ENCODE assay signal across 21 cellular contexts in the genomic region with DNA sequence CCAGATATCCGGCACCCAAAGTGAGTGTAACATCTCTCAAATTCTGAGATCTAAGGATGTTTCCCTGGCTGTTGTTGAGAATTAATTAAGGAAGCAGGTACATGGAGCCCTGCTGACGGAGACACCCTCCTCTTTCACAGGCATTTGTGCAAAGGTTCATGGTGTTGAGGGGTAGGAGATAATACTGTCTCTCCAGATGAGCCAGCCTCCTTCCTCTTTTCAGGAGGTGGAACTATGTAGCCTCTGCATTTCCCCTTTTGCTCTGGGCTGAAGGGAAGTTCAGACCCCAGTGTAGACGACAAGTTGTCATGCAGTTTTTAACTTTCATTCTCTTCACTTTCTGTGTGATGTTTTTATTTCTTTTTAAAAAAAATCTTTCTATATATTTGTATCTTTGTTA.
DNase-seq lines count a peak whose midpoint lies in the region; ATAC-seq and TF ChIP-seq lines count a peak whose summit lies in the region.
"Had no signal": no experiment of that assay in that cellular context is flagged by ENCODE, and none has a peak within 500 bp of the region (broad histone marks: within the 10 kb centered on the region; RNA-seq: fewer than 3 reads in every experiment).

No MANE protein-coding gene starts in this region.

- H3K9ac ChIP-seq in OCI-LY3 (ENCODE audit: low read length) = no peak overlapping the region

- no peaks in the 10 kb centered on the region for H3K9me3 ChIP-seq in OCI-LY3 (ENCODE audit: insufficient read depth, low read length)
- H3K9me3 ChIP-seq: body of pancreas, HAP-1, sigmoid colon, stomach had no signal

- no peaks in the 10 kb centered on the region for H3K4me1 Mint-ChIP-seq in activated T-cell treated with anti-CD3 and anti-CD28 coated beads, Interleukin-2, amount 50 U/mL, for 24 hours (ENCODE audit: low read depth)

- peaks cover 2% of the 10 kb centered on the region for H3K9me3 Mint-ChIP-seq in activated T-cell treated with anti-CD3 and anti-CD28 coated beads, Interleukin-2, amount 50 U/mL, for 24 hours
- H3K9me3 Mint-ChIP-seq: activated naive CD8-positive, alpha-beta T cell treated with anti-CD3 and anti-CD28 coated beads for 36 hours had no signal

- H4K20me1 ChIP-seq in OCI-LY3 (ENCODE audit: insufficient read depth, low read length) = no peaks in the 10 kb centered on the region

- peak; percentile 10 for DNase-seq in ecto neural progenitor cell (ENCODE audit: low spot score)
- DNase-seq in sciatic nerve (ENCODE audit: low spot score) = no peak
- no peak for DNase-seq in activated T-cell treated with anti-CD3 and anti-CD28 coated beads, Interleukin-2, amount 50 U/mL, for 24 hours
- no peak for DNase-seq in A172 (ENCODE audit: low spot score)
- DNase-seq: activated naive CD8-positive, alpha-beta T cell treated with anti-CD3 and anti-CD28 coated beads for 36 hours; activated T-cell treated with anti-CD3 and anti-CD28 coated beads, Interleukin-2, amount 50 U/mL, for 4 hours; body of pancreas; hypothalamus; kidney glomerular epithelial cell; NCI-H1417 treated with DMSO at 0.1 percent for 48 hours; NCI-H526 treated with DMSO at 0.1 percent for 48 hours; occipital lobe; sigmoid colon; stomach; T1000 had no signal

- no peak overlapping the region for H3K27ac ChIP-seq in OCI-LY3 (ENCODE audit: low read length)
- H3K27ac ChIP-seq: body of pancreas, coronary artery, sigmoid colon had no signal

- H3K4me3 ChIP-seq in OCI-LY3 (ENCODE audit: low read length) = no peak overlapping the region
- H3K4me3 ChIP-seq: body of pancreas, coronary artery, HAP-1, sigmoid colon, stomach had no signal

- no peaks in the 10 kb centered on the region for H3K36me3 ChIP-seq in OCI-LY3 (replicated peaks; ENCODE audit: low read depth, low read length)
- H3K36me3 ChIP-seq: HAP-1 had no signal

- no peaks in the 10 kb centered on the region for H3K27me3 Mint-ChIP-seq in activated T-cell treated with anti-CD3 and anti-CD28 coated beads, Interleukin-2, amount 50 U/mL, for 24 hours
- H3K27me3 Mint-ChIP-seq: activated naive CD8-positive, alpha-beta T cell treated with anti-CD3 and anti-CD28 coated beads for 36 hours had no signal

- H3K4me1 ChIP-seq in OCI-LY3 (ENCODE audit: low read length) = peaks cover 10% of the 10 kb centered on the region
- H3K4me1 ChIP-seq: HAP-1 had no signal

- no peak overlapping the region for H2AFZ ChIP-seq in OCI-LY3 (ENCODE audit: low read depth, low read length)

- no peak overlapping the region for H3K27ac Mint-ChIP-seq in activated T-cell treated with anti-CD3 and anti-CD28 coated beads, Interleukin-2, amount 50 U/mL, for 24 hours
- H3K27ac Mint-ChIP-seq: activated naive CD8-positive, alpha-beta T cell treated with anti-CD3 and anti-CD28 coated beads for 36 hours had no signal

- TF ChIP-seq CTCF in OCI-LY3 (IDR thresholded peaks at IDR 0.05; ENCODE audit: low read depth, low read length) = no peak

- H3K4me2 ChIP-seq in OCI-LY3 (ENCODE audit: low read length) = peak overlapping the region; percentile 36

- no peaks in the 10 kb centered on the region for H3K79me2 ChIP-seq in OCI-LY3 (ENCODE audit: low read length)

- no peaks in the 10 kb centered on the region for H3K27me3 ChIP-seq in OCI-LY3 (ENCODE audit: low read depth, low read length)
- H3K27me3 ChIP-seq: body of pancreas, sigmoid colon, stomach had no signal

- ATAC-seq in GM21423 (IDR thresholded peaks at IDR 0.05; ENCODE audit: unreplicated experiment) (peak; percentile 51), sciatic nerve (peak; percentile 54), GM21390 (IDR thresholded peaks at IDR 0.05; ENCODE audit: unreplicated experiment) (no peak)
- ATAC-seq: activated T-cell treated with anti-CD3 and anti-CD28 coated beads, Interleukin-2, amount 50 U/mL, for 4 hours; body of pancreas; Panc1 had no signal

- no peak overlapping the region for H3K4me3 Mint-ChIP-seq in activated T-cell treated with anti-CD3 and anti-CD28 coated beads, Interleukin-2, amount 50 U/mL, for 24 hours
- H3K4me3 Mint-ChIP-seq: activated naive CD8-positive, alpha-beta T cell treated with anti-CD3 and anti-CD28 coated beads for 36 hours; activated T-cell treated with anti-CD3 and anti-CD28 coated beads, Interleukin-2, amount 50 U/mL, for 4 hours had no signal

- intact Hi-C loops in sciatic nerve (cut with DNase I) = no loop called here

- H3K36me3 Mint-ChIP-seq in activated T-cell treated with anti-CD3 and anti-CD28 coated beads, Interleukin-2, amount 50 U/mL, for 24 hours (ENCODE audit: low read depth) = peaks cover 84% of the 10 kb centered on the region
